1 cellular context compared by ENCODE assay signal in the genomic region with DNA sequence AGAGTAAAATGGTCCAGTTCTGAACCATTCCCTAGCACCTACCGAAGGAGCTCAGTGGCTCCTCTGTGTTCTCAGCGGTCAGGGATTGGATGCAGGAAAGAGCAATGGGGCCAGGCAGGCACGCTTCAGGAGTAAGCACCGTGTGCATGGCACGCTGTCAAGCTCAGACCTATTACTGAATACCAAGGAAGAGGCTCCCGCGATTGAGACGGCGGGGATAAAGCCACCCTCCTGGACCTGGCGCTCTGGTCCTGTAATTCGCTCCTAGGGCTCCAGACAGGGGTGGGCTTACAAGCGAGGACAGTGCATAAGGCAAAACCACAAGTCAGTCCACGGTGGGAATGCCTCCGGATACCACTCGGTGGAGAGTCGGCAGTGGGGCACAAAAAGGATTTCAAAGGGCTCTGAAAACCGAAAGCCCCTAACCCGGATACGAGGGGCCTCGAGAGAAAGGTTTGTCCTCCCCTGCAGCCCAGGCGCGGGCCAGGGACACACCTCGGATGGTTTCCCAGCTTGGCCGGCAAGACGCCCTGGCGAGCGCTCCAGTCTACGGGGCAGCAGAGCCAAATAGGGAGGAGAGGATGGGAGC.
TF ChIP-seq lines count a peak whose summit lies in the region.

No MANE protein-coding gene starts in this region.

TF ChIP-seq in K562, 482 proteins besides CTCF, POLR2A, EP300 and RAD21 (continued from another document and continues in another):
- TF ChIP-seq MGA (IDR thresholded peaks at IDR 0.05) (peak; percentile 85), RAD51 (IDR thresholded peaks at IDR 0.05; ENCODE audit: borderline replicate concordance, low read depth) (no peak), ZNF224 (CRISPR knock-in tag; IDR thresholded peaks at IDR 0.05) (0 out of 2 replicates have a peak, but pooled peaks have one; percentile 38), PRMT5 (CRISPR knock-in tag; IDR thresholded peaks at IDR 0.05) (no peak), MAX (CRISPR knock-in tag; IDR thresholded peaks at IDR 0.05) (peak; percentile 71), ZNF436 (CRISPR knock-in tag; IDR thresholded peaks at IDR 0.05) (no peak), MAFK (IDR thresholded peaks at IDR 0.05; ENCODE audit: low read length) (no peak), HDAC1 (IDR thresholded peaks at IDR 0.05) (no peak), CBX2 (IDR thresholded peaks at IDR 0.05; ENCODE audit: insufficient read depth, low read length, poor library complexity, severe bottlenecking) (no peak), ZBTB11 (CRISPR knock-in tag; IDR thresholded peaks at IDR 0.05) (no peak), CHD1 (IDR thresholded peaks at IDR 0.05; ENCODE audit: low read length) (peak; percentile 42), MEF2D (tag; conservative IDR thresholded peaks at IDR 0.05; ENCODE audit: low read depth) (no peak)
- TF ChIP-seq, protein P1, sequence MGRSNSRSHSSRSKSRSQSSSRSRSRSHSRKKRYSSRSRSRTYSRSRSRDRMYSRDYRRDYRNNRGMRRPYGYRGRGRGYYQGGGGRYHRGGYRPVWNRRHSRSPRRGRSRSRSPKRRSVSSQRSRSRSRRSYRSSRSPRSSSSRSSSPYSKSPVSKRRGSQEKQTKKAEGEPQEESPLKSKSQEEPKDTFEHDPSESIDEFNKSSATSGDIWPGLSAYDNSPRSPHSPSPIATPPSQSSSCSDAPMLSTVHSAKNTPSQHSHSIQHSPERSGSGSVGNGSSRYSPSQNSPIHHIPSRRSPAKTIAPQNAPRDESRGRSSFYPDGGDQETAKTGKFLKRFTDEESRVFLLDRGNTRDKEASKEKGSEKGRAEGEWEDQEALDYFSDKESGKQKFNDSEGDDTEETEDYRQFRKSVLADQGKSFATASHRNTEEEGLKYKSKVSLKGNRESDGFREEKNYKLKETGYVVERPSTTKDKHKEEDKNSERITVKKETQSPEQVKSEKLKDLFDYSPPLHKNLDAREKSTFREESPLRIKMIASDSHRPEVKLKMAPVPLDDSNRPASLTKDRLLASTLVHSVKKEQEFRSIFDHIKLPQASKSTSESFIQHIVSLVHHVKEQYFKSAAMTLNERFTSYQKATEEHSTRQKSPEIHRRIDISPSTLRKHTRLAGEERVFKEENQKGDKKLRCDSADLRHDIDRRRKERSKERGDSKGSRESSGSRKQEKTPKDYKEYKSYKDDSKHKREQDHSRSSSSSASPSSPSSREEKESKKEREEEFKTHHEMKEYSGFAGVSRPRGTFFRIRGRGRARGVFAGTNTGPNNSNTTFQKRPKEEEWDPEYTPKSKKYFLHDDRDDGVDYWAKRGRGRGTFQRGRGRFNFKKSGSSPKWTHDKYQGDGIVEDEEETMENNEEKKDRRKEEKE (IDR thresholded peaks at IDR 0.05; ENCODE audit: borderline replicate concordance in 1 of 2, control insufficient read depth in 1 of 2, low read depth in 2 of 2, low read length in 1 of 2): no peak
- TF ChIP-seq, protein P2, sequence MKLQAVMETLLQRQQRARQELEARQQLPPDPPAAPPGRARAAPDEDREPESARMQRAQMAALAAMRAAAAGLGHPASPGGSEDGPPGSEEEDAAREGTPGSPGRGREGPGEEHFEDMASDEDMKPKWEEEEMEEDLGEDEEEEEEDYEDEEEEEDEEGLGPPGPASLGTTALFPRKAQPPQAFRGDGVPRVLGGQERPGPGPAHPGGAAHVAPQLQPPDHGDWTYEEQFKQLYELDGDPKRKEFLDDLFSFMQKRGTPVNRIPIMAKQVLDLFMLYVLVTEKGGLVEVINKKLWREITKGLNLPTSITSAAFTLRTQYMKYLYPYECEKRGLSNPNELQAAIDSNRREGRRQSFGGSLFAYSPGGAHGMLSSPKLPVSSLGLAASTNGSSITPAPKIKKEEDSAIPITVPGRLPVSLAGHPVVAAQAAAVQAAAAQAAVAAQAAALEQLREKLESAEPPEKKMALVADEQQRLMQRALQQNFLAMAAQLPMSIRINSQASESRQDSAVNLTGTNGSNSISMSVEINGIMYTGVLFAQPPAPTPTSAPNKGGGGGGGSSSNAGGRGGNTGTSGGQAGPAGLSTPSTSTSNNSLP (IDR thresholded peaks at IDR 0.05; ENCODE audit: borderline replicate concordance, low read depth, low read length): no peak
- TF ChIP-seq, protein P3, sequence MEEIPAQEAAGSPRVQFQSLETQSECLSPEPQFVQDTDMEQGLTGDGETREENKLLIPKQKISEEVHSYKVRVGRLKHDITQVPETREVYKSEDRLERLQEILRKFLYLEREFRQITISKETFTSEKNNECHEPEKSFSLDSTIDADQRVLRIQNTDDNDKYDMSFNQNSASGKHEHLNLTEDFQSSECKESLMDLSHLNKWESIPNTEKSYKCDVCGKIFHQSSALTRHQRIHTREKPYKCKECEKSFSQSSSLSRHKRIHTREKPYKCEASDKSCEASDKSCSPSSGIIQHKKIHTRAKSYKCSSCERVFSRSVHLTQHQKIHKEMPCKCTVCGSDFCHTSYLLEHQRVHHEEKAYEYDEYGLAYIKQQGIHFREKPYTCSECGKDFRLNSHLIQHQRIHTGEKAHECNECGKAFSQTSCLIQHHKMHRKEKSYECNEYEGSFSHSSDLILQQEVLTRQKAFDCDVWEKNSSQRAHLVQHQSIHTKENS (CRISPR knock-in tag; IDR thresholded peaks at IDR 0.05): no peak
- TF ChIP-seq, protein P4, sequence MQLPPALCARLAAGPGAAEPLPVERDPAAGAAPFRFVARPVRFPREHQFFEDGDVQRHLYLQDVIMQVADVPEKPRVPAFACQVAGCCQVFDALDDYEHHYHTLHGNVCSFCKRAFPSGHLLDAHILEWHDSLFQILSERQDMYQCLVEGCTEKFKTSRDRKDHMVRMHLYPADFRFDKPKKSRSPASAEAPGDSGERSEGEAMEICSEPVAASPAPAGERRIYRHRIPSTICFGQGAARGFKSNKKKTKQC (CRISPR knock-in tag; IDR thresholded peaks at IDR 0.05): no peak
- TF ChIP-seq, protein P5, sequence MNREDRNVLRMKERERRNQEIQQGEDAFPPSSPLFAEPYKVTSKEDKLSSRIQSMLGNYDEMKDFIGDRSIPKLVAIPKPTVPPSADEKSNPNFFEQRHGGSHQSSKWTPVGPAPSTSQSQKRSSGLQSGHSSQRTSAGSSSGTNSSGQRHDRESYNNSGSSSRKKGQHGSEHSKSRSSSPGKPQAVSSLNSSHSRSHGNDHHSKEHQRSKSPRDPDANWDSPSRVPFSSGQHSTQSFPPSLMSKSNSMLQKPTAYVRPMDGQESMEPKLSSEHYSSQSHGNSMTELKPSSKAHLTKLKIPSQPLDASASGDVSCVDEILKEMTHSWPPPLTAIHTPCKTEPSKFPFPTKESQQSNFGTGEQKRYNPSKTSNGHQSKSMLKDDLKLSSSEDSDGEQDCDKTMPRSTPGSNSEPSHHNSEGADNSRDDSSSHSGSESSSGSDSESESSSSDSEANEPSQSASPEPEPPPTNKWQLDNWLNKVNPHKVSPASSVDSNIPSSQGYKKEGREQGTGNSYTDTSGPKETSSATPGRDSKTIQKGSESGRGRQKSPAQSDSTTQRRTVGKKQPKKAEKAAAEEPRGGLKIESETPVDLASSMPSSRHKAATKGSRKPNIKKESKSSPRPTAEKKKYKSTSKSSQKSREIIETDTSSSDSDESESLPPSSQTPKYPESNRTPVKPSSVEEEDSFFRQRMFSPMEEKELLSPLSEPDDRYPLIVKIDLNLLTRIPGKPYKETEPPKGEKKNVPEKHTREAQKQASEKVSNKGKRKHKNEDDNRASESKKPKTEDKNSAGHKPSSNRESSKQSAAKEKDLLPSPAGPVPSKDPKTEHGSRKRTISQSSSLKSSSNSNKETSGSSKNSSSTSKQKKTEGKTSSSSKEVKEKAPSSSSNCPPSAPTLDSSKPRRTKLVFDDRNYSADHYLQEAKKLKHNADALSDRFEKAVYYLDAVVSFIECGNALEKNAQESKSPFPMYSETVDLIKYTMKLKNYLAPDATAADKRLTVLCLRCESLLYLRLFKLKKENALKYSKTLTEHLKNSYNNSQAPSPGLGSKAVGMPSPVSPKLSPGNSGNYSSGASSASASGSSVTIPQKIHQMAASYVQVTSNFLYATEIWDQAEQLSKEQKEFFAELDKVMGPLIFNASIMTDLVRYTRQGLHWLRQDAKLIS (CRISPR knock-in tag; IDR thresholded peaks at IDR 0.05): 0 out of 2 replicates have a peak, but pooled peaks have one; percentile 8
- TF ChIP-seq, protein P6, sequence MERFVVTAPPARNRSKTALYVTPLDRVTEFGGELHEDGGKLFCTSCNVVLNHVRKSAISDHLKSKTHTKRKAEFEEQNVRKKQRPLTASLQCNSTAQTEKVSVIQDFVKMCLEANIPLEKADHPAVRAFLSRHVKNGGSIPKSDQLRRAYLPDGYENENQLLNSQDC (CRISPR knock-in tag; IDR thresholded peaks at IDR 0.05): no peak
